In genomic region chr4:180314972-180315371, GRCh38 we compare ENCODE assay signal across 21 cellular contexts.
DNase-seq lines count a peak whose midpoint lies in the region; ATAC-seq and TF ChIP-seq lines count a peak whose summit lies in the region.
"Had no signal": no experiment of that assay in that cellular context is flagged by ENCODE, and none has a peak within 500 bp of the region (broad histone marks: within the 10 kb centered on the region; RNA-seq: fewer than 3 reads in every experiment).

No MANE protein-coding gene starts in this region.

- no peak overlapping the region for H3K9ac ChIP-seq in OCI-LY1 (ENCODE audit: low read length)
- H3K9ac ChIP-seq in Karpas-422 (ENCODE audit: low read length): no peak overlapping the region

- H3K27ac ChIP-seq in OCI-LY1 (ENCODE audit: low read depth, low read length, poor library complexity, severe bottlenecking): no peak overlapping the region
- no peak overlapping the region for H3K27ac ChIP-seq in right lobe of liver
- no peak overlapping the region for H3K27ac ChIP-seq in Karpas-422 (ENCODE audit: low read length)
- H3K27ac ChIP-seq: cardiac muscle cell, neutrophil had no signal

- H3K27me3 ChIP-seq in OCI-LY1 (ENCODE audit: insufficient read depth, low read length) (no peaks in the 10 kb centered on the region), right lobe of liver (no peaks in the 10 kb centered on the region), Karpas-422 (ENCODE audit: low read length) (no peaks in the 10 kb centered on the region)
- H3K27me3 ChIP-seq: cardiac muscle cell, neutrophil had no signal

- no peaks in the 10 kb centered on the region for H3K9me3 ChIP-seq in OCI-LY1 (ENCODE audit: low read length)
- H3K9me3 ChIP-seq in right lobe of liver: no peaks in the 10 kb centered on the region
- H3K9me3 ChIP-seq in Karpas-422 (ENCODE audit: low read length): no peaks in the 10 kb centered on the region
- H3K9me3 ChIP-seq: mucosa of descending colon, neutrophil had no signal

- H3K36me3 ChIP-seq in OCI-LY1 (ENCODE audit: insufficient read depth, low read length): no peaks in the 10 kb centered on the region
- H3K36me3 ChIP-seq in right lobe of liver: no peaks in the 10 kb centered on the region
- no peaks in the 10 kb centered on the region for H3K36me3 ChIP-seq in Karpas-422 (ENCODE audit: insufficient read depth, low read length)
- H3K36me3 ChIP-seq: cardiac muscle cell, neutrophil had no signal

- ATAC-seq in GM19395 (IDR thresholded peaks at IDR 0.05; ENCODE audit: unreplicated experiment): peak; percentile 62
- ATAC-seq in HG02885 (IDR thresholded peaks at IDR 0.05; ENCODE audit: poor library complexity, unreplicated experiment): peak; percentile 61
- ATAC-seq in right lobe of liver: no peak
- ATAC-seq: CD8-positive, alpha-beta T cell; left lobe of liver; mucosa of descending colon; right cardiac atrium had no signal

- WGBS in right lobe of liver (ENCODE audit: insufficient coverage, low coverage, low lambda C conversion rate, missing lambda C conversion rate): 36% methylated on average over 5 of the region's 5 CpGs

- H2AFZ ChIP-seq in OCI-LY1 (ENCODE audit: low read length): 0 out of 2 replicates have a peak overlapping the region, but pooled peaks have one; percentile 63
- H2AFZ ChIP-seq in Karpas-422 (ENCODE audit: low read length): no peak overlapping the region

- no peak for TF ChIP-seq CTCF in GM13977 (IDR thresholded peaks at IDR 0.05; ENCODE audit: extremely low read depth, insufficient read depth, missing control alignments)
- TF ChIP-seq CTCF in OCI-LY1 (IDR thresholded peaks at IDR 0.05; ENCODE audit: low read length): no peak
- TF ChIP-seq CTCF in right lobe of liver (IDR thresholded peaks at IDR 0.05): no peak

- TF ChIP-seq POLR2A in right lobe of liver (IDR thresholded peaks at IDR 0.05): no peak

- H3K9me2 ChIP-seq in OCI-LY1 (ENCODE audit: low read depth, low read length): no peaks in the 10 kb centered on the region
- H3K9me2 ChIP-seq in Karpas-422 (replicated peaks; ENCODE audit: insufficient read depth, low read length): no peaks in the 10 kb centered on the region

- in situ Hi-C loops in GM13977 (cut with MboI; ENCODE audit: low pct_unique_long_range_greater_than_20kb, low sequenced_read_pairs, unreplicated experiment): no loop called here

- intact Hi-C loops in right lobe of liver (cut with DNase I): no loop called here

- H3K4me3 ChIP-seq in OCI-LY1 (ENCODE audit: low read depth, low read length, poor library complexity, severe bottlenecking): no peak overlapping the region
- no peak overlapping the region for H3K4me3 ChIP-seq in right lobe of liver
- no peak overlapping the region for H3K4me3 ChIP-seq in Karpas-422 (ENCODE audit: low read length)
- H3K4me3 ChIP-seq: cardiac muscle cell, mucosa of descending colon had no signal

- H4K20me1 ChIP-seq in OCI-LY1 (ENCODE audit: insufficient read depth, low read length) (no peaks in the 10 kb centered on the region), Karpas-422 (ENCODE audit: insufficient read depth, low read depth, low read length) (no peaks in the 10 kb centered on the region)

- DNase-seq in GM13977 (ENCODE audit: low spot score) (peak; percentile 1), right lobe of liver (no peak), Karpas-422 (no peak), Ammon's horn (ENCODE audit: low spot score) (no peak)
- no peak for DNase-seq in stimulated activated naive CD4-positive, alpha-beta T cell (lab: John Stamatoyannopoulos, UW)
- DNase-seq: ACHN; activated CD4-positive, CD25-positive, alpha-beta regulatory T cell; CD8-positive, alpha-beta T cell; DMS79; mucosa of descending colon; NCI-H187; NCI-H510A; right cardiac atrium; SHP77 treated with DMSO at 0.1 percent for 48 hours; T-helper 2 cell had no signal

- no peaks in the 10 kb centered on the region for H3F3A ChIP-seq in OCI-LY1 (ENCODE audit: insufficient read depth, low read length)

- H3K4me1 ChIP-seq in OCI-LY1 (ENCODE audit: insufficient read depth, low read length, severe bottlenecking) (no peaks in the 10 kb centered on the region), right lobe of liver (no peaks in the 10 kb centered on the region), Karpas-422 (ENCODE audit: low read length) (no peaks in the 10 kb centered on the region)

- H3K4me2 ChIP-seq in OCI-LY1 (ENCODE audit: low read length): no peak overlapping the region
- H3K4me2 ChIP-seq in Karpas-422 (ENCODE audit: low read depth, low read length, poor library complexity, severe bottlenecking): no peak overlapping the region

- no peaks in the 10 kb centered on the region for H3K79me2 ChIP-seq in OCI-LY1 (ENCODE audit: insufficient read depth, low read length)
- H3K79me2 ChIP-seq in Karpas-422 (ENCODE audit: low read length): no peaks in the 10 kb centered on the region

Comparison
In these comparisons a context has a peak if more than half of its experiments do, and no peak if none do; other contexts are left out.
1. ATAC-seq: peak in GM19395 (single experiment) and HG02885 (single experiment); none in right lobe of liver (0 of 4).